Comparison of ENCODE assay signal across 17 cellular contexts in the genomic region with DNA sequence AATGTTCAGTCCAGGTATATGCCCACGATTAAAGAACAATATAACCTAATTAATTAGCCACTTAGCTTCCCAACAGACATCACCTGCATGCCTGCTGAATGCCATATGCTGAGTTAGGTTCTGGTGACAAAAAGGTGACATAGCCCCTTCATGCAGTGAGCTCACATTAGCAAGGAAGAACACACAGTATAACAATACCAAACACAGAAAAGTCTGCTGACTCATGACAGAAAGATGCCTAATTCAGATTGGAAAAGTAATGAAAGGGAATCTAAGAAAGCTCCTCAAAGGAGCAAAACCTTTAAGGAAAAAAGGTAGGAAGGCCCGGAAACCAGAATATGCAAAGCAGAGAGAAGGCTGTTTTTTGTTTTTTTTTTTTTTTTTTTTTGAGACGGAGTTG. TPM values are rescaled to one million over a fixed set of nuclear protein-coding genes. Genes with fewer than 3 reads are reported as not detected.
DNase-seq lines count a peak whose midpoint lies in the region; ATAC-seq and TF ChIP-seq lines count a peak whose summit lies in the region.
"Had no signal": no experiment of that assay in that cellular context is flagged by ENCODE, and none has a peak within 500 bp of the region (broad histone marks: within the 10 kb centered on the region; RNA-seq: fewer than 3 reads in every experiment).

No MANE protein-coding gene starts in this region.

- H4K20me1 ChIP-seq in H9 (ENCODE audit: control insufficient read depth, insufficient read depth, insufficient read length) = no peaks in the 10 kb centered on the region

- no peak overlapping the region for H2BK120ac ChIP-seq in H9 (ENCODE audit: low read depth, low read length, poor library complexity, severe bottlenecking)

- peak; percentile 22 for DNase-seq in Caki2 (ENCODE audit: low read depth)
- DNase-seq in H9 = no peak
- no peak for DNase-seq in RWPE2 (ENCODE audit: low spot score)
- peak; percentile 33 for DNase-seq in kidney tubule cell (ENCODE audit: low spot score)
- DNase-seq in NCI-H2081 treated with DMSO at 0.1 percent for 48 hours (lab: John Stamatoyannopoulos, UW) = no peak
- no peak for DNase-seq in HEK293T (ENCODE audit: extremely low spot score)
- DNase-seq: ACHN; CD4-positive, alpha-beta T cell; GOT3; NCI-H187 treated with DMSO at 0.1 percent for 48 hours; NCI-H510A treated with DMSO at 0.1 percent for 48 hours; T-helper 9 cell had no signal

- peaks cover 11 to 30% (median 28%) of the 10 kb centered on the region in 3 experiments; a peak in 6 of 7 replicates for H3K36me3 Mint-ChIP-seq in H9 (ENCODE audit: insufficient read depth in 1 of 3, low read depth in 3 of 3)
- H3K36me3 Mint-ChIP-seq: IgD-negative memory B cell had no signal

- no peak overlapping the region for H3K27ac ChIP-seq in H9 (ENCODE audit: insufficient read length, low read depth, low read length)
- no peak overlapping the region for H3K27ac ChIP-seq in RWPE2 (ENCODE audit: poor library complexity, severe bottlenecking)
- H3K27ac ChIP-seq: SK-N-MC had no signal

- no peaks in the 10 kb centered on the region for H3K4me1 ChIP-seq in H9 (ENCODE audit: insufficient read depth, low read length)
- H3K4me1 ChIP-seq in RWPE2 (ENCODE audit: insufficient read depth, poor library complexity, severe bottlenecking) = peaks cover 11% of the 10 kb centered on the region

- H4K91ac ChIP-seq in H9 (ENCODE audit: insufficient read length, low read depth, low read length) = no peak overlapping the region

- peak overlapping the region; percentile 27 to 63 (median 37); a peak in 2 of 7 replicates for H3K27ac Mint-ChIP-seq in H9
- H3K27ac Mint-ChIP-seq: B cell; CD4-positive, alpha-beta T cell; IgD-negative memory B cell had no signal

- CTCF ChIA-PET in HEK293T (lab: Yijun Ruan, JAX) = interaction anchor here (0.6 kb wide), 1 partner anchor 233 kb away, joined by 4 read pairs; no protein-coding TSS in a partner anchor

- no peak for TF ChIP-seq CTCF in H9 (conservative IDR thresholded peaks at IDR 0.05)
- TF ChIP-seq CTCF in RWPE2 (IDR thresholded peaks at IDR 0.05; ENCODE audit: poor library complexity, severe bottlenecking) = no peak

- H3K9me3 ChIP-seq in H9 (ENCODE audit: control insufficient read depth, low read depth, low read length) (no peaks in the 10 kb centered on the region), RWPE2 (ENCODE audit: severe bottlenecking) (no peaks in the 10 kb centered on the region)

- no peaks in the 10 kb centered on the region for H3K27me3 Mint-ChIP-seq in H9 (ENCODE audit: low read depth)
- H3K27me3 Mint-ChIP-seq: CD4-positive, alpha-beta T cell had no signal

- H3K36me3 ChIP-seq in RWPE2 (ENCODE audit: low read depth) = peaks cover 49% of the 10 kb centered on the region

- POLR2A ChIA-PET in HEK293T (lab: Yijun Ruan, JAX) = no interaction called here

- no peak overlapping the region for H3K4me3 ChIP-seq in RWPE2 (ENCODE audit: severe bottlenecking)
- H3K4me3 ChIP-seq: SK-N-MC had no signal

- H4K5ac ChIP-seq in H9 (ENCODE audit: insufficient read length, low read depth, low read length) = no peak overlapping the region

- H3K9ac ChIP-seq in H9 (ENCODE audit: extremely low read depth, insufficient read length, low read length) = no peak overlapping the region

- no peak overlapping the region for H3K4ac ChIP-seq in H9 (ENCODE audit: low read depth, low read length)

- H3K18ac ChIP-seq in H9 (ENCODE audit: insufficient read length, low read depth, low read length) = no peak overlapping the region

- H3K4me3 Mint-ChIP-seq in H9 = no peak overlapping the region
- H3K4me3 Mint-ChIP-seq: B cell; CD4-positive, alpha-beta T cell; IgD-negative memory B cell had no signal

- H2BK12ac ChIP-seq in H9 (ENCODE audit: insufficient read length, low read depth, low read length) = no peak overlapping the region

- no peak overlapping the region for H2AK5ac ChIP-seq in H9 (ENCODE audit: insufficient read length, low read length)

- WGBS in H9 (ENCODE audit: extremely low coverage, insufficient read length, low lambda C conversion rate) = no CpG with 5 or more reads among the region's 3 CpGs

- H3K56ac ChIP-seq in H9 (ENCODE audit: insufficient read length, low read depth, low read length) = no peak overlapping the region

- H3K79me1 ChIP-seq in H9 (ENCODE audit: insufficient read depth, low read depth, low read length, poor library complexity, severe bottlenecking) = no peaks in the 10 kb centered on the region

- no peaks in the 10 kb centered on the region for H3K9me3 Mint-ChIP-seq in H9
- H3K9me3 Mint-ChIP-seq: CD4-positive, alpha-beta T cell; IgD-negative memory B cell had no signal

- H2BK15ac ChIP-seq in H9 (ENCODE audit: low read depth, low read length) = no peak overlapping the region

- H3T11ph ChIP-seq in H9 (ENCODE audit: low read length) = no peak overlapping the region

- H4K8ac ChIP-seq in H9 (replicated peaks; ENCODE audit: insufficient read length, low read depth, low read length) = no peak overlapping the region

- no peaks in the 10 kb centered on the region for H3K27me3 ChIP-seq in H9 (ENCODE audit: insufficient read depth, low read length)
- H3K27me3 ChIP-seq in RWPE2 (ENCODE audit: insufficient read depth, poor library complexity, severe bottlenecking) = no peaks in the 10 kb centered on the region

- H3K79me2 ChIP-seq in H9 (ENCODE audit: insufficient read depth, low read length) = peaks cover 1% of the 10 kb centered on the region; the same call in 1 of the 2 replicates

- H3K23ac ChIP-seq in H9 (ENCODE audit: insufficient read length, low read depth, low read length) = no peak overlapping the region

- no peak overlapping the region for H3K4me2 ChIP-seq in H9 (ENCODE audit: insufficient read depth, insufficient read length, low read length)

- H2BK20ac ChIP-seq in H9 (ENCODE audit: low read depth, low read length, poor library complexity, severe bottlenecking) = no peak overlapping the region

- in situ Hi-C loops in Caki2 (cut with HindIII; ENCODE audit: low pct_unique_long_range_greater_than_20kb, low sequenced_read_pairs) = no loop called here

- H2BK5ac ChIP-seq in H9 (ENCODE audit: insufficient read length, low read length) = no peak overlapping the region

- H3K14ac ChIP-seq in H9 (ENCODE audit: insufficient read depth, low read length) = no peak overlapping the region

- H3K23me2 ChIP-seq in H9 (ENCODE audit: insufficient read length, low read depth, low read length, poor library complexity, severe bottlenecking) = no peaks in the 10 kb centered on the region

- no peak for TF ChIP-seq POLR2A in GM18505 (IDR thresholded peaks at IDR 0.05; ENCODE audit: borderline replicate concordance, extremely low read depth, insufficient read depth, insufficient read length)

- H3K4me1 Mint-ChIP-seq in H9 = peaks cover 0 to 2% of the 10 kb centered on the region in 2 experiments; a peak in 1 of 4 replicates
- H3K4me1 Mint-ChIP-seq: B cell, IgD-negative memory B cell had no signal

- ATAC-seq in RWPE2 (ENCODE audit: low read depth) (peak; percentile 19; the same call in 1 of the 3 replicates), GM21360 (IDR thresholded peaks at IDR 0.05; ENCODE audit: unreplicated experiment) (no peak), GM18505 (IDR thresholded peaks at IDR 0.05; ENCODE audit: unreplicated experiment) (no peak)

- H2AFZ ChIP-seq in H9 (ENCODE audit: low read length) = no peak overlapping the region

TF ChIP-seq in HEK293T, 16 proteins besides CTCF, POLR2A, EP300 and RAD21:
- TF ChIP-seq SUZ12 (IDR thresholded peaks at IDR 0.05) (no peak), ARNT (IDR thresholded peaks at IDR 0.05) (no peak), TARDBP (IDR thresholded peaks at IDR 0.05) (no peak), NFRKB (IDR thresholded peaks at IDR 0.05) (no peak), ELF4 (IDR thresholded peaks at IDR 0.05) (no peak), L3MBTL2 (conservative IDR thresholded peaks at IDR 0.05) (no peak), ZNF384 (IDR thresholded peaks at IDR 0.05) (no peak), HDGF (IDR thresholded peaks at IDR 0.05; ENCODE audit: borderline replicate concordance) (no peak), LEF1 (IDR thresholded peaks at IDR 0.05; ENCODE audit: borderline replicate concordance) (no peak), SP1 (IDR thresholded peaks at IDR 0.05) (no peak), BHLHE40 (IDR thresholded peaks at IDR 0.05; ENCODE audit: borderline replicate concordance) (no peak)
- TF ChIP-seq, protein P1, sequence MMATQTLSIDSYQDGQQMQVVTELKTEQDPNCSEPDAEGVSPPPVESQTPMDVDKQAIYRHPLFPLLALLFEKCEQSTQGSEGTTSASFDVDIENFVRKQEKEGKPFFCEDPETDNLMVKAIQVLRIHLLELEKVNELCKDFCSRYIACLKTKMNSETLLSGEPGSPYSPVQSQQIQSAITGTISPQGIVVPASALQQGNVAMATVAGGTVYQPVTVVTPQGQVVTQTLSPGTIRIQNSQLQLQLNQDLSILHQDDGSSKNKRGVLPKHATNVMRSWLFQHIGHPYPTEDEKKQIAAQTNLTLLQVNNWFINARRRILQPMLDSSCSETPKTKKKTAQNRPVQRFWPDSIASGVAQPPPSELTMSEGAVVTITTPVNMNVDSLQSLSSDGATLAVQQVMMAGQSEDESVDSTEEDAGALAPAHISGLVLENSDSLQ (IDR thresholded peaks at IDR 0.05) = no peak
TF ChIP-seq in HEK293T: peak in this region for 0.

RNA-seq across cellular contexts. Expression of a gene that starts 59.0 kb away (rescaled TPM):
- total RNA-seq in Caki2 (2014; rRNA removed; shearing (Covaris generic); ENCODE audit: low replicate concordance) = 46.0 and 65.1 TPM in 2 replicates
- total RNA-seq in H9 (2021) = 128 and 136 TPM in 2 replicates

Comparison
In these comparisons a context has a peak if more than half of its experiments do, and no peak if none do; other contexts are left out.
1. DNase-seq: peak in Caki2 (single experiment) and kidney tubule cell (single experiment); none in H9 (single experiment), RWPE2 (single experiment), NCI-H2081 treated with DMSO at 0.1 percent for 48 hours (single experiment) and HEK293T (single experiment).